Comparison of ENCODE assay signal across 21 cellular contexts in genomic region chr7:36459236-36459960, GRCh38.
"Had no signal": no experiment of that assay in that cellular context is flagged by ENCODE, and none has a peak within 500 bp of the region (broad histone marks: within the 10 kb centered on the region; RNA-seq: fewer than 3 reads in every experiment).

No MANE protein-coding gene starts in this region.

- H3K27ac ChIP-seq: gastrocnemius medialis, hepatocyte, left lung, prostate gland, right atrium auricular region, sigmoid colon, stomach, thyroid gland had no signal

- H3K9me3 ChIP-seq: gastrocnemius medialis, left lung, prostate gland, right atrium auricular region, sigmoid colon, stomach, thyroid gland had no signal

- H3K4me1 ChIP-seq: gastrocnemius medialis, left lung, prostate gland, right atrium auricular region, sigmoid colon, stomach, thyroid gland had no signal

- H3K36me3 ChIP-seq: gastrocnemius medialis, left lung, prostate gland, right atrium auricular region, sigmoid colon, stomach, thyroid gland had no signal

- H3K27me3 ChIP-seq: gastrocnemius medialis, hepatocyte, left lung, right atrium auricular region, sigmoid colon, stomach, thyroid gland had no signal

- DNase-seq: cortex of kidney; effector memory CD8-positive, alpha-beta T cell; foreskin fibroblast; gastrocnemius medialis; head of caudate nucleus; left cardiac atrium; left lung; mesenchymal stem cell; naive thymus-derived CD8-positive, alpha-beta T cell; nephron progenitor cell; nucleus accumbens; sigmoid colon; stimulated activated CD4-positive, alpha-beta T cell treated with anti-CD3 and anti-CD28 coated beads, Interleukin-2, amount 100 ng/mL, for 24 hours; stimulated activated CD4-positive, alpha-beta T cell treated with anti-CD3 and anti-CD28 coated beads, Interleukin-4, amount 100 ng/mL, for 24 hours; stimulated activated naive CD4-positive, alpha-beta T cell treated with Interleukin-2 at 50 U/mL for 16 hours; stomach; thyroid gland had no signal

- H3K4me3 ChIP-seq: gastrocnemius medialis, hepatocyte, left lung, prostate gland, right atrium auricular region, sigmoid colon, stomach, thyroid gland had no signal

- ATAC-seq: effector memory CD8-positive, alpha-beta T cell; gastrocnemius medialis; left cardiac atrium; left lung; naive thymus-derived CD8-positive, alpha-beta T cell; stimulated activated effector memory CD8-positive, alpha-beta T cell treated with anti-CD3 and anti-CD28 coated beads, Interleukin-12 subunit alpha, Interleukin-12 subunit beta, amount 100 ng/mL, for 72 hours had no signal
